26 cellular contexts compared by ENCODE assay signal in genomic region chr13:109227344-109227940, GRCh38.
"Had no signal": no experiment of that assay in that cellular context is flagged by ENCODE, and none has a peak within 500 bp of the region (broad histone marks: within the 10 kb centered on the region; RNA-seq: fewer than 3 reads in every experiment).

No MANE protein-coding gene starts in this region.

- H3K4me3 ChIP-seq: heart right ventricle, hepatocyte, lower lobe of right lung, neural progenitor cell, psoas muscle, spleen, suprapubic skin, thoracic aorta, tibial artery, upper lobe of right lung had no signal

- FAIRE-seq: small intestine, urothelium cell line had no signal

- H3K27ac Mint-ChIP-seq: naive thymus-derived CD8-positive, alpha-beta T cell; nephron; neural progenitor cell; stimulated activated effector memory CD8-positive, alpha-beta T cell treated with anti-CD3 and anti-CD28 coated beads, Interleukin-12 subunit alpha, Interleukin-12 subunit beta, amount 100 ng/mL, for 72 hours; stimulated activated naive CD8-positive, alpha-beta T cell treated with anti-CD3 and anti-CD28 coated beads, Interleukin-15, Interleukin-2, amounts not matched to agents 100 ng/mL and 50 ng/mL, for 24 hours had no signal

- H3K36me3 ChIP-seq: heart right ventricle, lower lobe of right lung, neural progenitor cell, spleen, suprapubic skin, thoracic aorta, tibial artery, upper lobe of right lung had no signal

- H3K27ac ChIP-seq: hepatocyte, lower lobe of right lung, neural progenitor cell, neutrophil, parathyroid adenoma, psoas muscle, spleen, suprapubic skin, thoracic aorta, tibial artery, upper lobe of right lung had no signal

- ATAC-seq: naive thymus-derived CD8-positive, alpha-beta T cell; psoas muscle; sciatic nerve; stimulated activated effector memory CD8-positive, alpha-beta T cell treated with anti-CD3 and anti-CD28 coated beads, Interleukin-12 subunit alpha, Interleukin-12 subunit beta, amount 100 ng/mL, for 72 hours; upper lobe of right lung had no signal

- H3K4me1 ChIP-seq: heart right ventricle, lower lobe of right lung, neural progenitor cell, parathyroid adenoma, psoas muscle, spleen, suprapubic skin, tibial artery, upper lobe of right lung had no signal

- H3K4me2 ChIP-seq: hepatocyte, neural progenitor cell had no signal

- H3K9ac ChIP-seq: neural progenitor cell, parathyroid adenoma had no signal

- H2AFZ ChIP-seq: hepatocyte, neural progenitor cell, parathyroid adenoma had no signal

- H3K27me3 ChIP-seq: heart right ventricle, hepatocyte, neural progenitor cell, neutrophil, suprapubic skin, tibial artery, upper lobe of right lung had no signal

- H3K79me2 ChIP-seq: hepatocyte, parathyroid adenoma had no signal

- H3K4me3 Mint-ChIP-seq: naive thymus-derived CD8-positive, alpha-beta T cell; nephron; neural progenitor cell; stimulated activated effector memory CD8-positive, alpha-beta T cell treated with anti-CD3 and anti-CD28 coated beads, Interleukin-12 subunit alpha, Interleukin-12 subunit beta, amount 100 ng/mL, for 72 hours; stimulated activated naive CD8-positive, alpha-beta T cell treated with anti-CD3 and anti-CD28 coated beads, Interleukin-15, Interleukin-2, amounts not matched to agents 100 ng/mL and 50 ng/mL, for 24 hours had no signal

- H3K9me3 ChIP-seq: neutrophil, upper lobe of right lung had no signal

- H3K4me1 Mint-ChIP-seq: naive thymus-derived CD8-positive, alpha-beta T cell; nephron; stimulated activated effector memory CD8-positive, alpha-beta T cell treated with anti-CD3 and anti-CD28 coated beads, Interleukin-12 subunit alpha, Interleukin-12 subunit beta, amount 100 ng/mL, for 72 hours had no signal

- DNase-seq: heart right ventricle; islet precursor cell; lower lobe of right lung; mammary epithelial cell; mesenchymal stem cell; naive thymus-derived CD8-positive, alpha-beta T cell; occipital lobe; psoas muscle; small intestine; spleen; stimulated activated CD4-positive, alpha-beta T cell treated with anti-CD3 and anti-CD28 coated beads, Interleukin-4, amount 100 ng/mL, for 24 hours; stimulated activated naive CD4-positive, alpha-beta T cell; tibial artery; trophoblast cell; upper lobe of right lung had no signal

- H3K36me3 Mint-ChIP-seq: stimulated activated effector memory CD8-positive, alpha-beta T cell treated with anti-CD3 and anti-CD28 coated beads, Interleukin-12 subunit alpha, Interleukin-12 subunit beta, amount 100 ng/mL, for 72 hours had no signal
